ENCODE assay signal across 1 cellular context in the genomic region with DNA sequence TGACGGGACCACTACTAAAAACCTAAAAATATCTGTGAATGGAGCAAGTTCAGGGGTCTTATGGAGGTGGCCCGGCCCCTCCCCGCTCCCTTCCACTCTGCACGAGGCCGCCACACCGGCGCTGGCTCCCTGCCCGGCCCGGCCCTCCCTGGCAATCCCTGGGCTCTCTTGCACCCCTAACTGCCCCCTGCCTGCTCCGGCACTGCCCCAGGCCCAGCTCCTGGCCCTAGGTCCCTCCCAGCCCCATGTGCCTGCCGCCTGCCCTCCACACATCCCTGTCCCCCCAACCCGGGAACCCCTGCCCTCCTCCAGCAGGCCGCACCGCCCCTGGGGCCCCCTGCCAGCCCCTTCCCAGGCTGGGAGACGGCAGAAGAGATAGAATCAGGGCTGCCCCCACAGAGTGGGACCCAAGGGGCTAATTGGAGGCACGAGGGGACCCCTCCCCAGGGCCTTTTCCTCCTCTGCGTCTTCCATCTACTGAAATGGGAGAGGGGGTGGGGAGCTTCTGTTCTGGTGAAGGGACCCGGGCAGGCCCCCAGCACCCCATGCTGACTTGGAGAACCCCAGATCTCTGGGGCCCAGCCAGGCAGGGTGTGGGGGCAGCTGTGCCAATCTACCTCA.
TF ChIP-seq lines count a peak whose summit lies in the region.

No MANE protein-coding gene starts in this region.

TF ChIP-seq in HepG2, 621 proteins besides CTCF, POLR2A, EP300 and RAD21:
- TF ChIP-seq RXRA (CRISPR knock-in tag; IDR thresholded peaks at IDR 0.05), result no peak
- no peak for TF ChIP-seq SYNCRIP (IDR thresholded peaks at IDR 0.05; ENCODE audit: insufficient read depth, low read depth, low read length)
- no peak for TF ChIP-seq ZSCAN29 (CRISPR knock-in tag; conservative IDR thresholded peaks at IDR 0.05)
- no peak for TF ChIP-seq SAP130 (CRISPR knock-in tag; IDR thresholded peaks at IDR 0.05; ENCODE audit: low read depth)
- no peak for TF ChIP-seq ZZZ3 (CRISPR knock-in tag; IDR thresholded peaks at IDR 0.05; ENCODE audit: borderline replicate concordance)
- TF ChIP-seq ELF4 (CRISPR knock-in tag; IDR thresholded peaks at IDR 0.05; ENCODE audit: borderline replicate concordance), result no peak
- TF ChIP-seq MAF1 (CRISPR knock-in tag; IDR thresholded peaks at IDR 0.05; ENCODE audit: borderline replicate concordance), result no peak
- TF ChIP-seq GPN1 (CRISPR knock-in tag; IDR thresholded peaks at IDR 0.05; ENCODE audit: borderline replicate concordance), result no peak
- no peak for TF ChIP-seq ZNF10 (CRISPR knock-in tag; IDR thresholded peaks at IDR 0.05; ENCODE audit: borderline replicate concordance, low read depth)
- TF ChIP-seq, protein P1, sequence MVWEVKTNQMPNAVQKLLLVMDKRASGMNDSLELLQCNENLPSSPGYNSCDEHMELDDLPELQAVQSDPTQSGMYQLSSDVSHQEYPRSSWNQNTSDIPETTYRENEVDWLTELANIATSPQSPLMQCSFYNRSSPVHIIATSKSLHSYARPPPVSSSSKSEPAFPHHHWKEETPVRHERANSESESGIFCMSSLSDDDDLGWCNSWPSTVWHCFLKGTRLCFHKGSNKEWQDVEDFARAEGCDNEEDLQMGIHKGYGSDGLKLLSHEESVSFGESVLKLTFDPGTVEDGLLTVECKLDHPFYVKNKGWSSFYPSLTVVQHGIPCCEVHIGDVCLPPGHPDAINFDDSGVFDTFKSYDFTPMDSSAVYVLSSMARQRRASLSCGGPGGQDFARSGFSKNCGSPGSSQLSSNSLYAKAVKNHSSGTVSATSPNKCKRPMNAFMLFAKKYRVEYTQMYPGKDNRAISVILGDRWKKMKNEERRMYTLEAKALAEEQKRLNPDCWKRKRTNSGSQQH (CRISPR knock-in tag; IDR thresholded peaks at IDR 0.05; ENCODE audit: low read depth), result no peak
- TF ChIP-seq ZNF225 (CRISPR knock-in tag; IDR thresholded peaks at IDR 0.05), result no peak
- TF ChIP-seq NRL (CRISPR knock-in tag; IDR thresholded peaks at IDR 0.05; ENCODE audit: borderline replicate concordance), result no peak
- TF ChIP-seq MATR3 (CRISPR knock-in tag; IDR thresholded peaks at IDR 0.05), result no peak
- TF ChIP-seq SNAI1 (CRISPR knock-in tag; IDR thresholded peaks at IDR 0.05; ENCODE audit: borderline replicate concordance), result no peak
- TF ChIP-seq AGO2 (optimal IDR thresholded peaks at IDR 0.05; ENCODE audit: low read depth, low read length), result no peak
- TF ChIP-seq, protein P2, sequence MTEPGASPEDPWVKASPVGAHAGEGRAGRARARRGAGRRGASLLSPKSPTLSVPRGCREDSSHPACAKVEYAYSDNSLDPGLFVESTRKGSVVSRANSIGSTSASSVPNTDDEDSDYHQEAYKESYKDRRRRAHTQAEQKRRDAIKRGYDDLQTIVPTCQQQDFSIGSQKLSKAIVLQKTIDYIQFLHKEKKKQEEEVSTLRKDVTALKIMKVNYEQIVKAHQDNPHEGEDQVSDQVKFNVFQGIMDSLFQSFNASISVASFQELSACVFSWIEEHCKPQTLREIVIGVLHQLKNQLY (CRISPR knock-in tag; IDR thresholded peaks at IDR 0.05), result no peak
- no peak for TF ChIP-seq KLF15 (CRISPR knock-in tag; IDR thresholded peaks at IDR 0.05; ENCODE audit: borderline replicate concordance)
